ENCODE assay signal across 28 cellular contexts in genomic region chr4:74369860-74370259, GRCh38. TPM values are rescaled to one million over a fixed set of nuclear protein-coding genes. Genes with fewer than 3 reads are reported as not detected.
"Had no signal": no experiment of that assay in that cellular context is flagged by ENCODE, and none has a peak within 500 bp of the region (broad histone marks: within the 10 kb centered on the region; RNA-seq: fewer than 3 reads in every experiment).

No MANE protein-coding gene starts in this region.

- H3K4me3 Mint-ChIP-seq: activated CD4-positive, alpha-beta T cell treated with anti-CD3 and anti-CD28 coated beads, Interleukin-2, amount 10 ng/mL, durations not matched to agents 7 days and 5 days; activated CD8-positive, alpha-beta T cell treated with anti-CD3 and anti-CD28 coated beads, Interleukin-2, amount 10 ng/mL, durations not matched to agents 7 days and 5 days; activated naive CD4-positive, alpha-beta T cell treated with anti-CD3 and anti-CD28 coated beads, Interleukin-2, amount 50 U/mL, for 24 hours; activated T-helper 1 cell treated with anti-CD3 and anti-CD28 coated beads, Interleukin-12 subunit alpha, Interleukin-12 subunit beta, Interleukin-2, Interleukin-4 antibody, amounts not matched to agents 30 ng/mL and 10 ng/mL and 1 ng/mL, durations not matched to agents 14 hours and 24 hours and 36 hours; brain; memory B cell; nephron; stimulated activated naive CD8-positive, alpha-beta T cell treated with anti-CD3 and anti-CD28 coated beads, Interleukin-15, amount 100 ng/mL, for 72 hours had no signal

- H3K27ac ChIP-seq: esophagus squamous epithelium, parathyroid adenoma, tibial artery, WERI-Rb-1 had no signal

- ATAC-seq: activated CD8-positive, alpha-beta T cell treated with anti-CD3 and anti-CD28 coated beads, Interleukin-2, amount 10 ng/mL, durations not matched to agents 7 days and 5 days; gastroesophageal sphincter; left cardiac atrium; right cardiac atrium; stimulated activated naive CD8-positive, alpha-beta T cell treated with anti-CD3 and anti-CD28 coated beads, Interleukin-15, amount 100 ng/mL, for 72 hours had no signal

- H3K4me3 ChIP-seq: esophagus squamous epithelium, gastroesophageal sphincter, tibial artery had no signal

- H3K36me3 ChIP-seq: esophagus squamous epithelium, gastroesophageal sphincter, tibial artery, WERI-Rb-1 had no signal

- H3K27ac Mint-ChIP-seq: activated CD4-positive, alpha-beta T cell treated with anti-CD3 and anti-CD28 coated beads, Interleukin-2, amount 10 ng/mL, durations not matched to agents 7 days and 5 days; activated CD8-positive, alpha-beta T cell treated with anti-CD3 and anti-CD28 coated beads, Interleukin-2, amount 10 ng/mL, durations not matched to agents 7 days and 5 days; activated naive CD4-positive, alpha-beta T cell treated with anti-CD3 and anti-CD28 coated beads, Interleukin-2, amount 50 U/mL, for 24 hours; activated T-helper 1 cell treated with anti-CD3 and anti-CD28 coated beads, Interleukin-12 subunit alpha, Interleukin-12 subunit beta, Interleukin-2, Interleukin-4 antibody, amounts not matched to agents 30 ng/mL and 10 ng/mL and 1 ng/mL, durations not matched to agents 14 hours and 24 hours and 36 hours; brain; memory B cell; nephron; stimulated activated naive CD8-positive, alpha-beta T cell treated with anti-CD3 and anti-CD28 coated beads, Interleukin-15, amount 100 ng/mL, for 72 hours had no signal

- H3K36me3 Mint-ChIP-seq: activated naive CD4-positive, alpha-beta T cell treated with anti-CD3 and anti-CD28 coated beads, Interleukin-2, amount 50 U/mL, for 24 hours; brain; memory B cell had no signal

- H3K4me1 ChIP-seq: parathyroid adenoma had no signal

- H3K9me3 Mint-ChIP-seq: activated CD4-positive, alpha-beta T cell treated with anti-CD3 and anti-CD28 coated beads, Interleukin-2, amount 10 ng/mL, durations not matched to agents 7 days and 5 days; activated naive CD4-positive, alpha-beta T cell treated with anti-CD3 and anti-CD28 coated beads, Interleukin-2, amount 50 U/mL, for 24 hours; activated T-helper 1 cell treated with anti-CD3 and anti-CD28 coated beads, Interleukin-12 subunit alpha, Interleukin-12 subunit beta, Interleukin-2, Interleukin-4 antibody, amounts not matched to agents 30 ng/mL and 10 ng/mL and 1 ng/mL, durations not matched to agents 14 hours and 24 hours and 36 hours; brain; memory B cell; nephron; stimulated activated naive CD8-positive, alpha-beta T cell treated with anti-CD3 and anti-CD28 coated beads, Interleukin-15, amount 100 ng/mL, for 72 hours had no signal

- H3K27me3 ChIP-seq: gastroesophageal sphincter had no signal

- H3K9me3 ChIP-seq: esophagus squamous epithelium, gastroesophageal sphincter, tibial artery had no signal

- FAIRE-seq: endothelial cell of umbilical vein, islet of Langerhans, TTC549 had no signal

- H3K79me2 ChIP-seq: parathyroid adenoma had no signal

- DNase-seq: activated CD4-positive, alpha-beta T cell treated with anti-CD3 and anti-CD28 coated beads, Interleukin-2, amount 10 ng/mL, durations not matched to agents 7 days and 5 days; activated CD4-positive, CD25-positive, alpha-beta regulatory T cell treated with anti-CD3 and anti-CD28 coated beads, Interleukin-2, amount 50 U/mL, for 72 hours; activated CD8-positive, alpha-beta T cell treated with anti-CD3 and anti-CD28 coated beads, Interleukin-2, amount 10 ng/mL, durations not matched to agents 7 days and 5 days; activated gamma-delta T cell treated with Interleukin-2 at 50 U/mL for 16 hours; aorta; central memory CD4-positive, alpha-beta T cell; effector memory CD4-positive, alpha-beta T cell; esophagus squamous epithelium; head of caudate nucleus; hypothalamus; left cardiac atrium; right cardiac atrium; stimulated activated CD4-positive, alpha-beta T cell treated with anti-CD3 and anti-CD28 coated beads, Interleukin-4, amount 100 ng/mL, for 24 hours; stimulated activated naive CD8-positive, alpha-beta T cell treated with anti-CD3 and anti-CD28 coated beads, Interleukin-15, amount 100 ng/mL, for 72 hours; tibial artery; WERI-Rb-1 had no signal

- H2AFZ ChIP-seq: parathyroid adenoma had no signal

RNA-seq across cellular contexts. Expression of gene EREG, which starts 4.9 kb away (rescaled TPM):
- total RNA-seq: activated CD4-positive, alpha-beta T cell treated with anti-CD3 and anti-CD28 coated beads, Interleukin-2, amount 10 ng/mL, durations not matched to agents 7 days and 5 days; activated CD8-positive, alpha-beta T cell treated with anti-CD3 and anti-CD28 coated beads, Interleukin-2, amount 10 ng/mL, durations not matched to agents 7 days and 5 days; activated T-helper 1 cell treated with anti-CD3 and anti-CD28 coated beads, Interleukin-12 subunit alpha, Interleukin-12 subunit beta, Interleukin-2, Interleukin-4 antibody, amounts not matched to agents 30 ng/mL and 10 ng/mL and 1 ng/mL, durations not matched to agents 14 hours and 24 hours and 36 hours; endothelial cell of umbilical vein; myocyte; pulmonary artery endothelial cell had no signal
